In genomic region chr5:14869286-14870164, GRCh38 we compare ENCODE assay signal across 8 cellular contexts. TPM values are rescaled to one million over a fixed set of nuclear protein-coding genes. Genes with fewer than 3 reads are reported as not detected.
DNase-seq lines count a peak whose midpoint lies in the region; ATAC-seq lines count a peak whose summit lies in the region.

No MANE protein-coding gene starts in this region.

- POLR2A ChIA-PET in activated naive CD8-positive, alpha-beta T cell treated with anti-CD3 and anti-CD28 coated beads, Interleukin-2, amount 10 ng/mL, durations not matched to agents 7 days and 5 days (lab: Charles Lee), result interaction anchor here (0.6 kb wide), 1 partner anchor 53 kb away, joined by 3 read pairs; no protein-coding TSS in a partner anchor

- peaks cover 25% of the 10 kb centered on the region for H3K4me1 Mint-ChIP-seq in activated naive CD8-positive, alpha-beta T cell treated with anti-CD3 and anti-CD28 coated beads, Interleukin-2, amount 10 ng/mL, durations not matched to agents 7 days and 5 days
- peaks cover 21% of the 10 kb centered on the region for H3K4me1 Mint-ChIP-seq in memory B cell

- no peaks in the 10 kb centered on the region for H3K9me3 Mint-ChIP-seq in activated naive CD8-positive, alpha-beta T cell treated with anti-CD3 and anti-CD28 coated beads, Interleukin-2, amount 10 ng/mL, durations not matched to agents 7 days and 5 days
- no peaks in the 10 kb centered on the region for H3K9me3 Mint-ChIP-seq in memory B cell

- peaks cover 4% of the 10 kb centered on the region for H3K27me3 Mint-ChIP-seq in activated naive CD8-positive, alpha-beta T cell treated with anti-CD3 and anti-CD28 coated beads, Interleukin-2, amount 10 ng/mL, durations not matched to agents 7 days and 5 days
- H3K27me3 Mint-ChIP-seq in memory B cell, result no peaks in the 10 kb centered on the region

- H3K36me3 Mint-ChIP-seq in activated naive CD8-positive, alpha-beta T cell treated with anti-CD3 and anti-CD28 coated beads, Interleukin-2, amount 10 ng/mL, durations not matched to agents 7 days and 5 days, result no peaks in the 10 kb centered on the region
- no peaks in the 10 kb centered on the region for H3K36me3 Mint-ChIP-seq in memory B cell

- peak overlapping the region; percentile 18 for H3K27ac Mint-ChIP-seq in activated naive CD8-positive, alpha-beta T cell treated with anti-CD3 and anti-CD28 coated beads, Interleukin-2, amount 10 ng/mL, durations not matched to agents 7 days and 5 days
- H3K27ac Mint-ChIP-seq in memory B cell, result peak overlapping the region; percentile 84

- peak; percentile 32 to 39 for DNase-seq in activated CD4-positive, alpha-beta T cell treated with anti-CD3 and anti-CD28 coated beads for 4 hours
- DNase-seq in activated CD4-positive, alpha-beta T cell treated with anti-CD3 and anti-CD28 coated beads, Interleukin-2, amount 50 U/mL, for 1 hour, result no peak
- no peak for DNase-seq in activated naive CD8-positive, alpha-beta T cell treated with anti-CD3 and anti-CD28 coated beads, Interleukin-2, amount 10 ng/mL, durations not matched to agents 7 days and 5 days
- DNase-seq in memory B cell (ENCODE audit: low spot score in 2 of 2) (no peak), GDM1 (lab: John Stamatoyannopoulos, UW) (no peak), OCI-M1 (lab: John Stamatoyannopoulos, UW) (no peak)

- ATAC-seq in activated naive CD8-positive, alpha-beta T cell treated with anti-CD3 and anti-CD28 coated beads, Interleukin-2, amount 10 ng/mL, durations not matched to agents 7 days and 5 days (ENCODE audit: low read depth), result no peak
- ATAC-seq in memory B cell (ENCODE audit: low read depth) (no peak), HG02588 (IDR thresholded peaks at IDR 0.05; ENCODE audit: unreplicated experiment) (no peak)

- H3K4me3 Mint-ChIP-seq in activated naive CD8-positive, alpha-beta T cell treated with anti-CD3 and anti-CD28 coated beads, Interleukin-2, amount 10 ng/mL, durations not matched to agents 7 days and 5 days, result peak overlapping the region; percentile 86
- H3K4me3 Mint-ChIP-seq in memory B cell, result peak overlapping the region; percentile 94

- H3K27ac ChIP-seq in temporal lobe (ENCODE audit: low read depth, low read length), result peak overlapping the region; percentile 61

RNA-seq across cellular contexts. Expression of gene ANKH, which starts 2.1 kb away (rescaled TPM):
- 10 to 100 TPM; 52.4 to 55.5 TPM for total RNA-seq in activated naive CD8-positive, alpha-beta T cell treated with anti-CD3 and anti-CD28 coated beads, Interleukin-2, amount 10 ng/mL, durations not matched to agents 7 days and 5 days
- 47.5 TPM for total RNA-seq in temporal lobe

Comparison
In these comparisons a context has a peak if more than half of its experiments do, and no peak if none do; other contexts are left out.
1. DNase-seq: peak in activated CD4-positive, alpha-beta T cell treated with anti-CD3 and anti-CD28 coated beads for 4 hours (2 of 2); none in activated CD4-positive, alpha-beta T cell treated with anti-CD3 and anti-CD28 coated beads, Interleukin-2, amount 50 U/mL, for 1 hour (single experiment), activated naive CD8-positive, alpha-beta T cell treated with anti-CD3 and anti-CD28 coated beads, Interleukin-2, amount 10 ng/mL, durations not matched to agents 7 days and 5 days (single experiment), memory B cell (0 of 2), GDM1 (single experiment) and OCI-M1 (single experiment).